ENCODE assay signal across 33 cellular contexts in genomic region chr2:126568734-126569133, GRCh38.
"Had no signal": no experiment of that assay in that cellular context is flagged by ENCODE, and none has a peak within 500 bp of the region (broad histone marks: within the 10 kb centered on the region; RNA-seq: fewer than 3 reads in every experiment).

No MANE protein-coding gene starts in this region.

- DNase-seq: activated B cell treated with CpG ODN at 0.5 μM for 24 hours; activated CD4-positive, alpha-beta memory T cell treated with anti-CD3 and anti-CD28 coated beads for 36 hours; activated CD4-positive, alpha-beta T cell treated with anti-CD3 and anti-CD28 coated beads for 4 hours; activated CD4-positive, alpha-beta T cell treated with anti-CD3 and anti-CD28 coated beads, Interleukin-2, amount 10 ng/mL, durations not matched to agents 24 days and 14 days; activated CD4-positive, alpha-beta T cell treated with anti-CD3 and anti-CD28 coated beads, Interleukin-2, amount 50 U/mL, for 1 hour; activated CD4-positive, alpha-beta T cell treated with anti-CD3 and anti-CD28 coated beads, Interleukin-2, amount 50 U/mL, for 4 hours; activated CD4-positive, CD25-positive, alpha-beta regulatory T cell treated with anti-CD3 and anti-CD28 coated beads, Interleukin-2, amount 50 U/mL, for 72 hours; activated CD8-positive, alpha-beta memory T cell treated with anti-CD3 and anti-CD28 coated beads, Interleukin-2, amount 50 U/mL, for 4 hours; activated CD8-positive, alpha-beta T cell treated with anti-CD3 and anti-CD28 coated beads for 36 hours; activated effector memory CD4-positive, alpha-beta T cell treated with anti-CD3 and anti-CD28 coated beads, Interleukin-2, amount 50 U/mL, for 16 hours; activated gamma-delta T cell treated with Interleukin-2 at 50 U/mL for 16 hours; activated naive CD4-positive, alpha-beta T cell; activated naive CD4-positive, alpha-beta T cell treated with anti-CD3 and anti-CD28 coated beads for 36 hours; activated naive CD4-positive, alpha-beta T cell treated with anti-CD3 and anti-CD28 coated beads, Interleukin-2, amount 50 U/mL, for 16 hours; activated naive CD8-positive, alpha-beta T cell treated with anti-CD3 and anti-CD28 coated beads for 36 hours; activated T-cell treated with anti-CD3 and anti-CD28 coated beads for 4 hours; activated T-cell treated with anti-CD3 and anti-CD28 coated beads, Interleukin-2, amount 50 U/mL, for 1 hour; activated T-cell treated with anti-CD3 and anti-CD28 coated beads, Interleukin-2, amount 50 U/mL, for 4 hours; activated T-cell treated with anti-CD3 and anti-CD28 coated beads, Interleukin-2, amount 50 U/mL, for 72 hours; adrenal gland; amniotic stem cell; aorta; body of pancreas; brain microvascular endothelial cell; central memory CD4-positive, alpha-beta T cell; T-helper 2 cell; T-helper 9 cell had no signal

- ATAC-seq: activated CD8-positive, alpha-beta T cell treated with anti-CD3 and anti-CD28 coated beads for 36 hours; activated naive CD4-positive, alpha-beta T cell treated with anti-CD3 and anti-CD28 coated beads, Interleukin-2, amount 50 U/mL, for 72 hours; activated T-cell treated with anti-CD3 and anti-CD28 coated beads, Interleukin-2, amount 50 U/mL, for 4 hours; activated T-cell treated with anti-CD3 and anti-CD28 coated beads, Interleukin-2, amount 50 U/mL, for 72 hours; activated T-helper 17 cell treated with anti-CD3 and anti-CD28 coated beads, Interleukin-2, amount 50 U/mL, for 72 hours; body of pancreas had no signal

- H3K27ac ChIP-seq: adrenal gland, body of pancreas, brain microvascular endothelial cell, breast epithelium, VCaP had no signal

- FAIRE-seq: astrocyte, TTC549 had no signal
